ENCODE assay signal across 17 cellular contexts in the genomic region with DNA sequence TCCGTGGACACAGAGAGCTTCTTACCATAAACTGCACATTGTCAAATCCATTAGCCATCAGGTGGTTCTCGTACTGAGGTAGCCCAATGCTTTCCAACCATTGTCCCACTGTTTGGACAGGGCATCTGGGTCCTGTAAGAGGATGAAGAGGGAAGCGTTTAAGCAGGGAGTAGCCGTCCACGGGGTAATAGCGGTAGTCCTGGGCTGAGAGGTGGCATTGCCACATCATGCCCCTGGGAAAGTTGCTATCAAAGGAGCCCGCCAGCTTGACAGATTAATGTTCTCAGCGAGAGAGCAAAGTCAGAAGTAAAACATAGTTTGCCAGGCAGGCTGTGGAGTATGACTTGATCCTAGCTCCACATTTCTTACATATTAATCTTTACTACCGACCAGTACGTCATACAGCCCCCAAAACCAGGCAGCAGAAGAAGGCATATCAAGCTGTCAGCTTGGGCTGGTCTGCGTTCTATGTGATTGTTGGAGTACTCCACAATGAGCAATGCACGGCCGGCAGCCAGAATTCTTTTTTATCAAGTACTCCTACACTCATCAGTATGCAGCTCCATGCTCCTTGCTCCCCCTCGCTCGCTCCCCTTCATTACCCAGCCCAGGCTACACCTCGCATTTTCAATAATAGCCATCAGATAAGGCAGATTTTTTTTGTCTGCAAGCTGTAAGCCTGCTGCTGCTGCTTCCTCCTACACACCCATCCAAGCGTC.
DNase-seq lines count a peak whose midpoint lies in the region; ATAC-seq, FAIRE-seq and TF ChIP-seq lines count a peak whose summit lies in the region.
"Had no signal": no experiment of that assay in that cellular context is flagged by ENCODE, and none has a peak within 500 bp of the region (broad histone marks: within the 10 kb centered on the region; RNA-seq: fewer than 3 reads in every experiment).

No MANE protein-coding gene starts in this region.

- H3K9me2 ChIP-seq in PC-9 (ENCODE audit: insufficient read depth) = no peaks in the 10 kb centered on the region

- peak overlapping the region; percentile 36 for H3K4me3 ChIP-seq in HUES48 (ENCODE audit: low read depth, low read length)
- H3K4me3 ChIP-seq in astrocyte of the spinal cord (ENCODE audit: low read depth, low read length) = no peak overlapping the region
- no peak overlapping the region for H3K4me3 ChIP-seq in right cardiac atrium (ENCODE audit: low read length)
- H3K4me3 ChIP-seq in pancreas = no peak overlapping the region
- no peak overlapping the region for H3K4me3 ChIP-seq in PC-9
- H3K4me3 ChIP-seq: BLaER1, left lung had no signal

- H2AFZ ChIP-seq in PC-9 = no peak overlapping the region

- H3K27ac ChIP-seq in HUES48 (ENCODE audit: low read depth, low read length) (peak overlapping the region; percentile 64), right cardiac atrium (ENCODE audit: low read length) (no peak overlapping the region), pancreas (no peak overlapping the region), PC-9 (no peak overlapping the region)
- H3K27ac ChIP-seq: BLaER1, HL-60, left lung, RWPE1 had no signal

- intact Hi-C loops in right cardiac atrium (cut with DNase I) = no loop called here
- intact Hi-C loops in pancreas (cut with DNase I) = no loop called here
- intact Hi-C loops in PC-9 (cut with micrococcal nuclease; ENCODE audit: unreplicated experiment) = no loop called here

- H3K36me3 ChIP-seq in HUES48 (ENCODE audit: control insufficient read depth, insufficient read depth, low read length) = no peaks in the 10 kb centered on the region
- no peaks in the 10 kb centered on the region for H3K36me3 ChIP-seq in pancreas
- no peaks in the 10 kb centered on the region for H3K36me3 ChIP-seq in PC-9 (ENCODE audit: low read depth)
- H3K36me3 ChIP-seq: left lung had no signal

- no peak for FAIRE-seq in pancreas (lab: Jason Lieb, UNC)

- no peak for TF ChIP-seq CTCF in astrocyte of the spinal cord (IDR thresholded peaks at IDR 0.05; ENCODE audit: low read depth, low read length)
- TF ChIP-seq CTCF in pancreas (IDR thresholded peaks at IDR 0.05) = no peak
- TF ChIP-seq CTCF in PC-9 (conservative IDR thresholded peaks at IDR 0.05) = no peak

- H4K20me1 ChIP-seq in PC-9 (ENCODE audit: insufficient read depth) = no peaks in the 10 kb centered on the region
- H4K20me1 ChIP-seq: BLaER1 had no signal

- WGBS in right cardiac atrium = 23% methylated on average over 17 of the region's 17 CpGs
- WGBS in pancreas, 2 donors = 10 to 11% methylated on average over 17 of the region's 17 CpGs

- peaks cover 24% of the 10 kb centered on the region for H3K4me1 ChIP-seq in HUES48 (ENCODE audit: control insufficient read depth, insufficient read depth, low read length)
- no peaks in the 10 kb centered on the region for H3K4me1 ChIP-seq in right cardiac atrium (ENCODE audit: control insufficient read depth, insufficient read depth, low read length)
- H3K4me1 ChIP-seq in pancreas = no peaks in the 10 kb centered on the region
- H3K4me1 ChIP-seq in PC-9 (replicated peaks; ENCODE audit: insufficient read depth) = no peaks in the 10 kb centered on the region
- H3K4me1 ChIP-seq: BLaER1, left lung had no signal

- POLR2A ChIA-PET in PC-9 (lab: Charles Lee; ENCODE audit: unreplicated experiment) = no interaction called here

- H3K4me2 ChIP-seq in PC-9 = no peak overlapping the region
- H3K4me2 ChIP-seq: BLaER1 had no signal

- ATAC-seq in right cardiac atrium (peak; percentile 62 to 75), pancreas (peak in 3 of 4 donors; percentile 58 to 75 (median 59))
- ATAC-seq: activated CD8-positive, alpha-beta T cell treated with anti-CD3 and anti-CD28 coated beads for 36 hours; left lung had no signal

- H3F3A ChIP-seq in PC-9 (ENCODE audit: insufficient read depth, low read depth) = no peaks in the 10 kb centered on the region

- CTCF ChIA-PET in PC-9 (lab: Charles Lee) = no interaction called here

- no peaks in the 10 kb centered on the region for H3K9me3 ChIP-seq in HUES48 (ENCODE audit: control insufficient read depth, insufficient read depth, low read length)
- no peaks in the 10 kb centered on the region for H3K9me3 ChIP-seq in right cardiac atrium (ENCODE audit: control insufficient read depth, low read length)
- no peaks in the 10 kb centered on the region for H3K9me3 ChIP-seq in pancreas
- no peaks in the 10 kb centered on the region for H3K9me3 ChIP-seq in PC-9 (ENCODE audit: insufficient read depth, low read depth)
- H3K9me3 ChIP-seq: BLaER1, left lung had no signal

- H3K27me3 ChIP-seq in HUES48 (ENCODE audit: control insufficient read depth, insufficient read depth, low read length) = no peaks in the 10 kb centered on the region
- no peaks in the 10 kb centered on the region for H3K27me3 ChIP-seq in right cardiac atrium (ENCODE audit: control insufficient read depth, insufficient read depth)
- H3K27me3 ChIP-seq in pancreas = peaks cover 0 to 4% (median 0%) of the 10 kb centered on the region in 4 donors
- peaks cover 4% of the 10 kb centered on the region; the same call in 1 of the 2 replicates for H3K27me3 ChIP-seq in PC-9 (ENCODE audit: insufficient read depth, low read depth)
- H3K27me3 ChIP-seq: BLaER1, left lung had no signal

- BruUV-seq in PC-9 (replicated peaks; lab: Mats Ljungman, UMichigan) = no TSS peak

- in situ Hi-C loops in astrocyte of the spinal cord (cut with HindIII; ENCODE audit: low sequenced_read_pairs) = no loop called here

- no peaks in the 10 kb centered on the region for H3K79me2 ChIP-seq in PC-9 (ENCODE audit: low read depth)

- peak; percentile 22 for DNase-seq in astrocyte of the spinal cord (ENCODE audit: low read depth, low spot score)
- DNase-seq in right cardiac atrium = peak; percentile 28 to 49 (median 35)
- DNase-seq in pancreas = peak in 2 of 6 donors; percentile 13 to 16
- DNase-seq in NCI-H2107 treated with DMSO at 0.1 percent for 48 hours (lab: John Stamatoyannopoulos, UW; ENCODE audit: unreplicated experiment) = no peak
- DNase-seq in SKM-1 treated with dmso at 0.1 percent for 144 hours (lab: John Stamatoyannopoulos, UW; ENCODE audit: unreplicated experiment) = no peak
- DNase-seq in activated T-cell treated with anti-CD3 and anti-CD28 coated beads for 4 hours = no peak
- no peak for DNase-seq in PC-9
- DNase-seq: activated CD8-positive, alpha-beta T cell treated with anti-CD3 and anti-CD28 coated beads for 36 hours; activated naive CD4-positive, alpha-beta T cell treated with Interleukin-2 at 50 U/mL for 16 hours; cortex of kidney; EL; left lung; stimulated activated naive B cell treated with anti-CD40 and anti-IgM and Interleukin-4, amounts not matched to agents 10 μg/mL and 1 μg/mL and 100 μg/mL, for 72 hours had no signal

- H3K9ac ChIP-seq in HUES48 (ENCODE audit: low read depth, low read length) = no peak overlapping the region
- H3K9ac ChIP-seq: BLaER1 had no signal

Comparison
In these comparisons a context has a peak if more than half of its experiments do, and no peak if none do; other contexts are left out.
1. DNase-seq: peak in astrocyte of the spinal cord (single experiment) and right cardiac atrium (3 of 3); none in NCI-H2107 treated with DMSO at 0.1 percent for 48 hours (single experiment), SKM-1 treated with dmso at 0.1 percent for 144 hours (single experiment), activated T-cell treated with anti-CD3 and anti-CD28 coated beads for 4 hours (single experiment) and PC-9 (0 of 2).